In genomic region chr1:202084791-202085681, GRCh38 we compare ENCODE assay signal across 1 cellular context.
TF ChIP-seq lines count a peak whose summit lies in the region.

No MANE protein-coding gene starts in this region.

TF ChIP-seq in HepG2, 621 proteins besides CTCF, POLR2A, EP300 and RAD21 (continued from another document and continues in another):
- TF ChIP-seq SNAPC5 (CRISPR knock-in tag; IDR thresholded peaks at IDR 0.05; ENCODE audit: borderline replicate concordance) = no peak
- TF ChIP-seq ETV6 (CRISPR knock-in tag; conservative IDR thresholded peaks at IDR 0.05) = no peak; the same call in 1 of the 2 replicates
- TF ChIP-seq PHF5A (CRISPR knock-in tag; IDR thresholded peaks at IDR 0.05; ENCODE audit: low read depth, unreplicated experiment) = peak; percentile 12
- TF ChIP-seq LCORL (IDR thresholded peaks at IDR 0.05) = no peak
- TF ChIP-seq LCORL (CRISPR knock-in tag; IDR thresholded peaks at IDR 0.05) = peak; percentile 98
- TF ChIP-seq KDM2A (CRISPR knock-in tag; IDR thresholded peaks at IDR 0.05; ENCODE audit: borderline replicate concordance, low read depth) = peak; percentile 3; the same call in 1 of the 2 replicates
- TF ChIP-seq GFI1 (CRISPR knock-in tag; IDR thresholded peaks at IDR 0.05; ENCODE audit: borderline replicate concordance) = peak; percentile 85; the same call in 1 of the 2 replicates
- no peak for TF ChIP-seq NFYB (CRISPR knock-in tag; IDR thresholded peaks at IDR 0.05)
- TF ChIP-seq DR1 (CRISPR knock-in tag; IDR thresholded peaks at IDR 0.05) = 0 out of 2 replicates have a peak, but pooled peaks have one; percentile 54
- TF ChIP-seq SIX4 (CRISPR knock-in tag; IDR thresholded peaks at IDR 0.05) = peak; percentile 98
- 0 out of 2 replicates have a peak, but pooled peaks have one; percentile 24 for TF ChIP-seq MIXL1 (CRISPR knock-in tag; IDR thresholded peaks at IDR 0.05)
- TF ChIP-seq PAXIP1 (CRISPR knock-in tag; conservative IDR thresholded peaks at IDR 0.05) = peak; percentile 93
- 0 out of 2 replicates have a peak, but pooled peaks have one; percentile 54 for TF ChIP-seq TBP (CRISPR knock-in tag; IDR thresholded peaks at IDR 0.05)
- peak; percentile 24; the same call in 1 of the 2 replicates for TF ChIP-seq MIER2 (CRISPR knock-in tag; IDR thresholded peaks at IDR 0.05)
- peak; percentile 45; the same call in 1 of the 2 replicates for TF ChIP-seq RCOR2 (CRISPR knock-in tag; IDR thresholded peaks at IDR 0.05)
- peak; percentile 73 for TF ChIP-seq ZMYM4 (CRISPR knock-in tag; IDR thresholded peaks at IDR 0.05)
- peak; percentile 59; the same call in 1 of the 2 replicates for TF ChIP-seq SKIL (CRISPR knock-in tag; IDR thresholded peaks at IDR 0.05; ENCODE audit: borderline replicate concordance)
- peak; percentile 76; the same call in 1 of the 2 replicates for TF ChIP-seq ZBTB46 (CRISPR knock-in tag; IDR thresholded peaks at IDR 0.05; ENCODE audit: borderline replicate concordance)
- no peak for TF ChIP-seq TEF (CRISPR knock-in tag; IDR thresholded peaks at IDR 0.05)
- TF ChIP-seq PHF21A (CRISPR knock-in tag; IDR thresholded peaks at IDR 0.05) = peak; percentile 64; the same call in 1 of the 2 replicates
- peak; percentile 85 for TF ChIP-seq SALL1 (CRISPR knock-in tag; IDR thresholded peaks at IDR 0.05)
- peak; percentile 93; the same call in 1 of the 2 replicates for TF ChIP-seq ZNF430 (CRISPR knock-in tag; IDR thresholded peaks at IDR 0.05)
- TF ChIP-seq ZNF747 (CRISPR knock-in tag; IDR thresholded peaks at IDR 0.05; ENCODE audit: borderline replicate concordance) = peak; percentile 21; the same call in 1 of the 2 replicates
- 0 out of 2 replicates have a peak, but pooled peaks have one; percentile 42 for TF ChIP-seq ZNF564 (CRISPR knock-in tag; IDR thresholded peaks at IDR 0.05)
- TF ChIP-seq FOSL1 (CRISPR knock-in tag; IDR thresholded peaks at IDR 0.05; ENCODE audit: borderline replicate concordance) = no peak
- TF ChIP-seq ZSCAN20 (CRISPR knock-in tag; IDR thresholded peaks at IDR 0.05; ENCODE audit: borderline replicate concordance) = 0 out of 2 replicates have a peak, but pooled peaks have one; percentile 1
- TF ChIP-seq RBFOX2 (IDR thresholded peaks at IDR 0.05; ENCODE audit: low read depth, low read length) = peak; percentile 48; the same call in 1 of the 2 replicates
- 0 out of 2 replicates have a peak, but pooled peaks have one; percentile 55 for TF ChIP-seq ZNF766 (CRISPR knock-in tag; IDR thresholded peaks at IDR 0.05; ENCODE audit: borderline replicate concordance)
- TF ChIP-seq KDM6A (CRISPR knock-in tag; IDR thresholded peaks at IDR 0.05; ENCODE audit: low read depth) = peak; percentile 61
- no peak; the same call in 1 of the 2 replicates for TF ChIP-seq ZNF431 (CRISPR knock-in tag; IDR thresholded peaks at IDR 0.05; ENCODE audit: borderline replicate concordance, low read depth)
- TF ChIP-seq HDAC1 (CRISPR knock-in tag; IDR thresholded peaks at IDR 0.05) = peak; percentile 74
- peak; percentile 36; the same call in 1 of the 2 replicates for TF ChIP-seq ATF3 (CRISPR knock-in tag; IDR thresholded peaks at IDR 0.05)
- peak; percentile 95 for TF ChIP-seq PITX1 (CRISPR knock-in tag; IDR thresholded peaks at IDR 0.05)
- TF ChIP-seq POLR2G (IDR thresholded peaks at IDR 0.05; ENCODE audit: low read depth, low read length) = peak; percentile 77
- TF ChIP-seq GTF3A (CRISPR knock-in tag; conservative IDR thresholded peaks at IDR 0.05) = 0 out of 2 replicates have a peak, but pooled peaks have one; percentile 60
- peak; percentile 54; the same call in 1 of the 2 replicates for TF ChIP-seq SSRP1 (CRISPR knock-in tag; IDR thresholded peaks at IDR 0.05)
- TF ChIP-seq POLR2AphosphoS5 (IDR thresholded peaks at IDR 0.05; ENCODE audit: low read depth, low read length) = peak; percentile 52; the same call in 1 of the 2 replicates
- TF ChIP-seq TBX2 (CRISPR knock-in tag; IDR thresholded peaks at IDR 0.05; ENCODE audit: borderline replicate concordance) = peak; percentile 98
- TF ChIP-seq SKI (IDR thresholded peaks at IDR 0.05; ENCODE audit: partially characterized antibody) = peak; percentile 33
- TF ChIP-seq GABPA (IDR thresholded peaks at IDR 0.05; ENCODE audit: low read depth, low read length) = no peak
- no peak; the same call in 1 of the 2 replicates for TF ChIP-seq GABPA (CRISPR knock-in tag; IDR thresholded peaks at IDR 0.05; ENCODE audit: low read depth)
- TF ChIP-seq KLF12 (CRISPR knock-in tag; IDR thresholded peaks at IDR 0.05; ENCODE audit: borderline replicate concordance) = peak; percentile 64; the same call in 1 of the 2 replicates
- TF ChIP-seq ZNF580 (CRISPR knock-in tag; IDR thresholded peaks at IDR 0.05; ENCODE audit: borderline replicate concordance, low read depth) = no peak
- TF ChIP-seq TOPORS (CRISPR knock-in tag; IDR thresholded peaks at IDR 0.05) = no peak
- peak; percentile 37 for TF ChIP-seq RBM39 (IDR thresholded peaks at IDR 0.05; ENCODE audit: low read depth, low read length, poor library complexity, severe bottlenecking)
- TF ChIP-seq ARID4A (CRISPR knock-in tag; IDR thresholded peaks at IDR 0.05; ENCODE audit: borderline replicate concordance) = peak; percentile 70; the same call in 1 of the 2 replicates
- TF ChIP-seq MXD1 (CRISPR knock-in tag; IDR thresholded peaks at IDR 0.05) = peak; percentile 32; the same call in 1 of the 2 replicates
- TF ChIP-seq ZNF639 (CRISPR knock-in tag; conservative IDR thresholded peaks at IDR 0.05) = no peak
- peak; percentile 48 for TF ChIP-seq HDAC2 (CRISPR knock-in tag; IDR thresholded peaks at IDR 0.05)
